22 cellular contexts compared by ENCODE assay signal in genomic region chr22:46429327-46429853, GRCh38.
"Had no signal": no experiment of that assay in that cellular context is flagged by ENCODE, and none has a peak within 500 bp of the region (broad histone marks: within the 10 kb centered on the region; RNA-seq: fewer than 3 reads in every experiment).

No MANE protein-coding gene starts in this region.

- H3K27me3 ChIP-seq: ascending aorta, hepatocyte had no signal

- H3K9me3 Mint-ChIP-seq: activated naive CD8-positive, alpha-beta T cell treated with anti-CD3 and anti-CD28 coated beads, Interleukin-2, amount 50 U/mL, for 24 hours; natural killer cell treated with Interleukin-12 subunit alpha and Interleukin-12 subunit beta and Interleukin-15 and Interleukin-18, amount 100 ng/mL, for 72 hours had no signal

- H3K27me3 Mint-ChIP-seq: activated naive CD8-positive, alpha-beta T cell treated with anti-CD3 and anti-CD28 coated beads, Interleukin-2, amount 50 U/mL, for 24 hours; natural killer cell treated with Interleukin-12 subunit alpha and Interleukin-12 subunit beta and Interleukin-15 and Interleukin-18, amount 100 ng/mL, for 72 hours had no signal

- ATAC-seq: activated CD4-positive, CD25-positive, alpha-beta regulatory T cell treated with anti-CD3 and anti-CD28 coated beads, Interleukin-2, amount 50 U/mL, for 24 hours; activated naive CD8-positive, alpha-beta T cell treated with anti-CD3 and anti-CD28 coated beads, Interleukin-2, amount 50 U/mL, for 24 hours; gastroesophageal sphincter; natural killer cell treated with Interleukin-12 subunit alpha and Interleukin-12 subunit beta and Interleukin-15 and Interleukin-18, amount 100 ng/mL, for 72 hours; right cardiac atrium; T-cell had no signal

- DNase-seq: activated CD4-positive, alpha-beta T cell treated with anti-CD3 and anti-CD28 coated beads, Interleukin-2, amount 50 U/mL, for 4 hours; activated naive CD4-positive, alpha-beta T cell treated with anti-CD3 and anti-CD28 coated beads for 36 hours; activated naive CD8-positive, alpha-beta T cell treated with anti-CD3 and anti-CD28 coated beads, Interleukin-2, amount 50 U/mL, for 24 hours; islet precursor cell; left ventricle myocardium inferior; mesendoderm; occipital lobe; right cardiac atrium; stimulated activated CD4-positive, alpha-beta T cell treated with anti-CD3 and anti-CD28 coated beads, Interleukin-4, amount 100 ng/mL, for 24 hours; stimulated activated naive CD4-positive, alpha-beta T cell; substantia nigra; T-cell; T-helper 9 cell; trophoblast cell had no signal

- H3K4me3 ChIP-seq: ascending aorta, gastroesophageal sphincter, hepatocyte, left ventricle myocardium inferior, prostate gland, skin epidermis had no signal

- H3K4me3 Mint-ChIP-seq: activated naive CD4-positive, alpha-beta T cell treated with anti-CD3 and anti-CD28 coated beads for 36 hours; activated naive CD8-positive, alpha-beta T cell treated with anti-CD3 and anti-CD28 coated beads, Interleukin-2, amount 50 U/mL, for 24 hours; natural killer cell treated with Interleukin-12 subunit alpha and Interleukin-12 subunit beta and Interleukin-15 and Interleukin-18, amount 100 ng/mL, for 72 hours had no signal

- H3K27ac Mint-ChIP-seq: activated naive CD4-positive, alpha-beta T cell treated with anti-CD3 and anti-CD28 coated beads for 36 hours; activated naive CD8-positive, alpha-beta T cell treated with anti-CD3 and anti-CD28 coated beads, Interleukin-2, amount 50 U/mL, for 24 hours; activated T-helper 2 cell treated with anti-CD3 and anti-CD28 coated beads, Interferon-gamma antibody, Interleukin-2, Interleukin-4, amounts not matched to agents 10 μg/mL and 5 μg/mL and 100 μg/mL, durations not matched to agents 14 hours and 24 hours and 36 hours; natural killer cell treated with Interleukin-12 subunit alpha and Interleukin-12 subunit beta and Interleukin-15 and Interleukin-18, amount 100 ng/mL, for 72 hours; T-cell had no signal

- H3K27ac ChIP-seq: ascending aorta, gastroesophageal sphincter, hepatocyte, left ventricle myocardium inferior had no signal

- H3K36me3 ChIP-seq: ascending aorta, gastroesophageal sphincter, left ventricle myocardium inferior, prostate gland had no signal

- H3K9me3 ChIP-seq: ascending aorta, left ventricle myocardium inferior, prostate gland had no signal

- H3K4me1 ChIP-seq: ascending aorta, gastroesophageal sphincter, left ventricle myocardium inferior had no signal
